Comparison of ENCODE assay signal across 27 cellular contexts in the genomic region with DNA sequence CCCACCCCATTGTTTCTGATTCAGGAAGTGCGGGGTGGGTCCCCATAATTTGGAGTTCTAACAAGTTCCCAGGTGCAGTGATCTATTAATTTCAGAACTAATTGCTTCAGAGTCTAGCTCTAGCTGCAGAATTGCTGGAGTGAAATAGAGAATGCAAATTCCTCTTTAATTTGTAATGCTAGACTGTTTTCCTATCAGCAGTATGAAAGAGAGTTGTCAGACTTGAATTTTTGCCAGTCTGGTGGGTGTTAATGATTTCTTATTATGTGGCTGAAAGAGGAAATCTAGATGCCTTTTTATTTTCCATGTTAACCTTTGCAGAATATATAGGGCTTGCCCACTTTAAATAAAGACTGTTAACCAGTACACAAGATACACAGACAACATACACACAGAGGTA. TPM values are rescaled to one million over a fixed set of nuclear protein-coding genes. Genes with fewer than 3 reads are reported as not detected.
DNase-seq lines count a peak whose midpoint lies in the region; ATAC-seq, FAIRE-seq and TF ChIP-seq lines count a peak whose summit lies in the region.
"Had no signal": no experiment of that assay in that cellular context is flagged by ENCODE, and none has a peak within 500 bp of the region (broad histone marks: within the 10 kb centered on the region; RNA-seq: fewer than 3 reads in every experiment).

No MANE protein-coding gene starts in this region.

- H3K36me3 ChIP-seq in mesendoderm (ENCODE audit: control insufficient read depth, insufficient read depth, low read length) (no peaks in the 10 kb centered on the region), kidney (ENCODE audit: control insufficient read depth in 1 of 2, insufficient read depth in 2 of 2, low read length in 2 of 2) (no peaks in the 10 kb centered on the region)
- H3K36me3 ChIP-seq: MG63 had no signal

- no peak for ATAC-seq in HG03565 (IDR thresholded peaks at IDR 0.05; ENCODE audit: unreplicated experiment)
- ATAC-seq: CD8-positive, alpha-beta T cell; PC-3 had no signal

- no peaks in the 10 kb centered on the region for H3K27me3 Mint-ChIP-seq in brain
- H3K27me3 Mint-ChIP-seq: IgD-negative memory B cell had no signal

- H4K8ac ChIP-seq in mesendoderm (ENCODE audit: low read depth, low read length) = no peak overlapping the region

- H3K23ac ChIP-seq in mesendoderm (ENCODE audit: low read length) = no peak overlapping the region

- peak overlapping the region in 2 of 5 experiments; percentile 27 to 65 for H3K4me3 Mint-ChIP-seq in brain
- H3K4me3 Mint-ChIP-seq: CD8-positive, alpha-beta T cell; HFFc6; IgD-negative memory B cell had no signal

- H3K79me2 ChIP-seq in mesendoderm (ENCODE audit: control insufficient read depth, insufficient read depth, low read length) = no peaks in the 10 kb centered on the region

- H3K4me1 ChIP-seq in mesendoderm (ENCODE audit: control insufficient read depth, low read depth, low read length) (no peaks in the 10 kb centered on the region), kidney (ENCODE audit: control insufficient read depth in 1 of 2, insufficient read depth in 1 of 2, low read depth in 1 of 2, low read length in 2 of 2) (peaks cover 0 to 3% of the 10 kb centered on the region in 2 donors)
- H3K4me1 ChIP-seq: BLaER1 treated with 17β-estradiol and CSF1 and Interleukin-3, amounts not matched to agents 10 nM and 100 nM had no signal

- H2BK120ac ChIP-seq in mesendoderm (ENCODE audit: low read depth, low read length) = no peak overlapping the region

- H3K4me2 ChIP-seq in mesendoderm (ENCODE audit: low read length) = no peak overlapping the region
- H3K4me2 ChIP-seq: BLaER1 treated with 17β-estradiol and CSF1 and Interleukin-3, amounts not matched to agents 10 nM and 100 nM; SK-N-SH had no signal

- H3K9me3 ChIP-seq in kidney (ENCODE audit: control insufficient read depth in 1 of 2, low read length in 2 of 2) = no peaks in the 10 kb centered on the region
- H3K9me3 ChIP-seq: BLaER1 treated with 17β-estradiol and CSF1 and Interleukin-3, amounts not matched to agents 10 nM and 100 nM; MG63; SK-N-SH had no signal

- no peak overlapping the region for H2BK5ac ChIP-seq in mesendoderm (ENCODE audit: low read length)

- H3K27ac ChIP-seq in mesendoderm (ENCODE audit: low read depth, low read length) (no peak overlapping the region), kidney (ENCODE audit: low read depth in 2 of 2, low read length in 2 of 2) (no peak overlapping the region)
- H3K27ac ChIP-seq: BLaER1 treated with 17β-estradiol and CSF1 and Interleukin-3, amounts not matched to agents 10 nM and 100 nM had no signal

- H3K4me3 ChIP-seq in mesendoderm (ENCODE audit: low read length) (no peak overlapping the region), kidney (ENCODE audit: low read length in 2 of 2) (no peak overlapping the region)
- H3K4me3 ChIP-seq: BLaER1 treated with 17β-estradiol and CSF1 and Interleukin-3, amounts not matched to agents 10 nM and 100 nM; MG63 had no signal

- peaks cover 33% of the 10 kb centered on the region for H3K4me1 Mint-ChIP-seq in brain
- H3K4me1 Mint-ChIP-seq: IgD-negative memory B cell had no signal

- no peaks in the 10 kb centered on the region for H3K27me3 ChIP-seq in mesendoderm (ENCODE audit: insufficient read depth, low read length, poor library complexity)
- H3K27me3 ChIP-seq: BLaER1 treated with 17β-estradiol and CSF1 and Interleukin-3, amounts not matched to agents 10 nM and 100 nM; MG63 had no signal

- intact Hi-C loops in kidney (cut with DNase I) = no loop called here

- no CpG with 5 or more reads among the region's 1 CpG for WGBS in mesendoderm (ENCODE audit: extremely low coverage, insufficient coverage, low lambda C conversion rate)

- peak; percentile 49 for DNase-seq in COR-L47 (lab: John Stamatoyannopoulos, UW)
- peak; percentile 50 for DNase-seq in NCI-H146 (lab: John Stamatoyannopoulos, UW)
- DNase-seq in mesendoderm = no peak
- no peak for DNase-seq in iPS-NIHi11 (ENCODE audit: low spot score)
- no peak for DNase-seq in kidney
- DNase-seq: CD8-positive, alpha-beta T cell; HFFc6; Karpas-422; MG63; NCI-H1092; NCI-H187 treated with DMSO at 0.1 percent for 48 hours; NCI-H2171; NCI-H446; NCI-H82; PC-3; RPMI8226; SHP77 treated with DMSO at 0.1 percent for 48 hours; SK-N-SH had no signal

- H2AK5ac ChIP-seq in mesendoderm (ENCODE audit: low read length) = no peak overlapping the region

- TF ChIP-seq CTCF in brain (conservative IDR thresholded peaks at IDR 0.05) = no peak
- TF ChIP-seq CTCF in kidney (IDR thresholded peaks at IDR 0.05; ENCODE audit: borderline replicate concordance, extremely low read depth, insufficient read depth) = no peak

- H4K5ac ChIP-seq in mesendoderm (ENCODE audit: low read length) = no peak overlapping the region

- peaks cover 0 to 4% (median 0%) of the 10 kb centered on the region in 5 experiments for H3K9me3 Mint-ChIP-seq in brain
- H3K9me3 Mint-ChIP-seq: CD8-positive, alpha-beta T cell; HFFc6; IgD-negative memory B cell had no signal

- H3K36me3 Mint-ChIP-seq in brain = peaks cover 60% of the 10 kb centered on the region

- H3K27ac Mint-ChIP-seq in brain = peak overlapping the region in 4 of 5 experiments; percentile 73 to 95 (median 80)
- H3K27ac Mint-ChIP-seq: CD8-positive, alpha-beta T cell; HFFc6; IgD-negative memory B cell had no signal

- no peak for FAIRE-seq in kidney (lab: Jason Lieb, UNC)
- FAIRE-seq: D721Med, GM12892, GM18507, H54, HTR-8/SVneo had no signal

- H3K79me1 ChIP-seq in mesendoderm (ENCODE audit: low read length) = no peaks in the 10 kb centered on the region

- H3K9ac ChIP-seq in mesendoderm (ENCODE audit: low read length) (no peak overlapping the region), kidney (ENCODE audit: low read length in 2 of 2) (no peak overlapping the region)
- H3K9ac ChIP-seq: BLaER1 treated with 17β-estradiol and CSF1 and Interleukin-3, amounts not matched to agents 10 nM and 100 nM; SK-N-SH had no signal

- H3K4ac ChIP-seq in mesendoderm (ENCODE audit: low read depth, low read length) = no peak overlapping the region

- peak overlapping the region; percentile 56 for H3K18ac ChIP-seq in mesendoderm (ENCODE audit: low read length)

- peak overlapping the region; percentile 64 for H2BK15ac ChIP-seq in mesendoderm (replicated peaks; ENCODE audit: low read depth)

- no peak overlapping the region for H3K56ac ChIP-seq in mesendoderm (ENCODE audit: low read length)

RNA-seq across cellular contexts. Expression of a gene that starts 23.7 kb away (rescaled TPM):
- polyA plus RNA-seq in brain (ENCODE audit: insufficient read depth, low read depth, low replicate concordance) (12.2 TPM), kidney (ENCODE audit: insufficient read depth, low read depth, low replicate concordance) (12.3 TPM)
- polyA plus RNA-seq in mesendoderm (2013, experiment 1 of 2) = 7.5 TPM
- polyA plus RNA-seq in mesendoderm (2013, experiment 2 of 2) = 6.9 TPM
- total RNA-seq in kidney = 22.4 TPM

Comparison
In these comparisons a context has a peak if more than half of its experiments do, and no peak if none do; other contexts are left out.
1. DNase-seq: peak in COR-L47 (single experiment) and NCI-H146 (single experiment); none in mesendoderm (single experiment), iPS-NIHi11 (single experiment) and kidney (single experiment).